ENCODE assay signal across 12 cellular contexts in genomic region chr9:137630684-137631083, GRCh38. TPM values are rescaled to one million over a fixed set of nuclear protein-coding genes. Genes with fewer than 3 reads are reported as not detected.
DNase-seq lines count a peak whose midpoint lies in the region; ATAC-seq and TF ChIP-seq lines count a peak whose summit lies in the region.
"Had no signal": no experiment of that assay in that cellular context is flagged by ENCODE, and none has a peak within 500 bp of the region (broad histone marks: within the 10 kb centered on the region; RNA-seq: fewer than 3 reads in every experiment).

No MANE protein-coding gene starts in this region.

- POLR2A ChIA-PET in activated CD8-positive, alpha-beta T cell treated with anti-CD3 and anti-CD28 coated beads for 36 hours (lab: Charles Lee): interaction anchor here (1.1 kb wide), 1 partner anchor 12 kb away, joined by 3 read pairs; the partner anchor contains the start of gene EHMT1

- no peak overlapping the region for H3K4me3 ChIP-seq in fibroblast of villous mesenchyme (ENCODE audit: low read depth, low read length)
- H3K4me3 ChIP-seq: vagina had no signal

- H3K36me3 Mint-ChIP-seq in activated CD8-positive, alpha-beta memory T cell treated with anti-CD3 and anti-CD28 coated beads, Interleukin-2, amount 10 ng/mL, durations not matched to agents 7 days and 5 days: peaks cover 10% of the 10 kb centered on the region
- peaks cover 14% of the 10 kb centered on the region for H3K36me3 Mint-ChIP-seq in activated CD8-positive, alpha-beta T cell treated with anti-CD3 and anti-CD28 coated beads for 36 hours (ENCODE audit: low read depth)
- H3K36me3 Mint-ChIP-seq in stimulated activated memory B cell treated with anti-CD40 and anti-IgM and Interleukin-4, amounts not matched to agents 10 μg/mL and 1 μg/mL and 100 μg/mL, for 72 hours: peaks cover 21% of the 10 kb centered on the region

- H3K9me3 Mint-ChIP-seq in activated CD8-positive, alpha-beta memory T cell treated with anti-CD3 and anti-CD28 coated beads, Interleukin-2, amount 10 ng/mL, durations not matched to agents 7 days and 5 days (ENCODE audit: low read depth): no peaks in the 10 kb centered on the region
- no peaks in the 10 kb centered on the region for H3K9me3 Mint-ChIP-seq in activated CD8-positive, alpha-beta T cell treated with anti-CD3 and anti-CD28 coated beads for 36 hours
- no peaks in the 10 kb centered on the region for H3K9me3 Mint-ChIP-seq in stimulated activated memory B cell treated with anti-CD40 and anti-IgM and Interleukin-4, amounts not matched to agents 10 μg/mL and 1 μg/mL and 100 μg/mL, for 72 hours

- H3K27ac Mint-ChIP-seq in activated CD8-positive, alpha-beta memory T cell treated with anti-CD3 and anti-CD28 coated beads, Interleukin-2, amount 10 ng/mL, durations not matched to agents 7 days and 5 days: peak overlapping the region; percentile 10
- H3K27ac Mint-ChIP-seq in activated CD8-positive, alpha-beta T cell treated with anti-CD3 and anti-CD28 coated beads for 36 hours: peak overlapping the region; percentile 50
- H3K27ac Mint-ChIP-seq in stimulated activated memory B cell treated with anti-CD40 and anti-IgM and Interleukin-4, amounts not matched to agents 10 μg/mL and 1 μg/mL and 100 μg/mL, for 72 hours: peak overlapping the region; percentile 5

- intact Hi-C loops in activated CD8-positive, alpha-beta T cell treated with anti-CD3 and anti-CD28 coated beads for 36 hours (cut with micrococcal nuclease): no loop called here

- no peak for DNase-seq in activated CD8-positive, alpha-beta memory T cell treated with anti-CD3 and anti-CD28 coated beads, Interleukin-2, amount 10 ng/mL, durations not matched to agents 7 days and 5 days
- no peak for DNase-seq in activated CD8-positive, alpha-beta memory T cell treated with anti-CD3 and anti-CD28 coated beads, Interleukin-2, amount 50 U/mL, for 48 hours
- no peak for DNase-seq in activated CD8-positive, alpha-beta T cell treated with anti-CD3 and anti-CD28 coated beads for 36 hours
- DNase-seq in fibroblast of villous mesenchyme (ENCODE audit: low read depth): peak; percentile 57
- no peak for DNase-seq in stimulated activated naive CD4-positive, alpha-beta T cell (lab: John Stamatoyannopoulos, UW)
- no peak for DNase-seq in activated gamma-delta T cell (lab: John Stamatoyannopoulos, UW)
- no peak for DNase-seq in stimulated activated naive CD4-positive, alpha-beta T cell treated with Interleukin-2 at 50 U/mL for 16 hours (lab: John Stamatoyannopoulos, UW)
- DNase-seq: effector CD8-positive, alpha-beta T cell; H7; NCI-H345 had no signal

- no peak overlapping the region for H3K4me3 Mint-ChIP-seq in activated CD8-positive, alpha-beta memory T cell treated with anti-CD3 and anti-CD28 coated beads, Interleukin-2, amount 10 ng/mL, durations not matched to agents 7 days and 5 days
- peak overlapping the region; percentile 2 for H3K4me3 Mint-ChIP-seq in activated CD8-positive, alpha-beta T cell treated with anti-CD3 and anti-CD28 coated beads for 36 hours
- H3K4me3 Mint-ChIP-seq in stimulated activated memory B cell treated with anti-CD40 and anti-IgM and Interleukin-4, amounts not matched to agents 10 μg/mL and 1 μg/mL and 100 μg/mL, for 72 hours: no peak overlapping the region

- ATAC-seq in activated CD8-positive, alpha-beta memory T cell treated with anti-CD3 and anti-CD28 coated beads, Interleukin-2, amount 10 ng/mL, durations not matched to agents 7 days and 5 days: no peak
- no peak for ATAC-seq in activated CD8-positive, alpha-beta T cell treated with anti-CD3 and anti-CD28 coated beads for 36 hours
- no peak for ATAC-seq in stimulated activated memory B cell treated with anti-CD40 and anti-IgM and Interleukin-4, amounts not matched to agents 10 μg/mL and 1 μg/mL and 100 μg/mL, for 72 hours

- CTCF ChIA-PET in activated CD8-positive, alpha-beta memory T cell treated with anti-CD3 and anti-CD28 coated beads, Interleukin-2, amount 10 ng/mL, durations not matched to agents 7 days and 5 days (lab: Charles Lee): no interaction called here
- CTCF ChIA-PET in activated CD8-positive, alpha-beta T cell treated with anti-CD3 and anti-CD28 coated beads for 36 hours (lab: Charles Lee): no interaction called here

- H3K27me3 Mint-ChIP-seq in activated CD8-positive, alpha-beta memory T cell treated with anti-CD3 and anti-CD28 coated beads, Interleukin-2, amount 10 ng/mL, durations not matched to agents 7 days and 5 days: no peaks in the 10 kb centered on the region
- H3K27me3 Mint-ChIP-seq in activated CD8-positive, alpha-beta T cell treated with anti-CD3 and anti-CD28 coated beads for 36 hours: no peaks in the 10 kb centered on the region
- no peaks in the 10 kb centered on the region for H3K27me3 Mint-ChIP-seq in stimulated activated memory B cell treated with anti-CD40 and anti-IgM and Interleukin-4, amounts not matched to agents 10 μg/mL and 1 μg/mL and 100 μg/mL, for 72 hours

- H3K4me1 Mint-ChIP-seq in activated CD8-positive, alpha-beta memory T cell treated with anti-CD3 and anti-CD28 coated beads, Interleukin-2, amount 10 ng/mL, durations not matched to agents 7 days and 5 days: peaks cover 46% of the 10 kb centered on the region
- peaks cover 52% of the 10 kb centered on the region for H3K4me1 Mint-ChIP-seq in activated CD8-positive, alpha-beta T cell treated with anti-CD3 and anti-CD28 coated beads for 36 hours (ENCODE audit: low read depth)
- H3K4me1 Mint-ChIP-seq in stimulated activated memory B cell treated with anti-CD40 and anti-IgM and Interleukin-4, amounts not matched to agents 10 μg/mL and 1 μg/mL and 100 μg/mL, for 72 hours: peaks cover 72% of the 10 kb centered on the region

- TF ChIP-seq CTCF in activated CD8-positive, alpha-beta T cell treated with anti-CD3 and anti-CD28 coated beads for 36 hours (IDR thresholded peaks at IDR 0.05): no peak
- no peak for TF ChIP-seq CTCF in fibroblast of villous mesenchyme (IDR thresholded peaks at IDR 0.05; ENCODE audit: insufficient read depth, low read depth, low read length)

RNA-seq across cellular contexts. Expression of gene EHMT1, which starts 11.9 kb away (rescaled TPM):
- 100 to 1,000 TPM in 1 of 2 experiments, 10 to 100 TPM in 1; 99.9 to 130 TPM for total RNA-seq in activated CD8-positive, alpha-beta memory T cell treated with anti-CD3 and anti-CD28 coated beads, Interleukin-2, amount 10 ng/mL, durations not matched to agents 7 days and 5 days
- 10 to 100 TPM; 62.1 to 67.1 TPM for total RNA-seq in activated CD8-positive, alpha-beta T cell treated with anti-CD3 and anti-CD28 coated beads for 36 hours
- total RNA-seq in fibroblast of villous mesenchyme: 41.9 and 43.6 TPM in 2 replicates

RNA-seq across cellular contexts. Expression of gene ARRDC1, which starts 25.2 kb away (rescaled TPM):
- 10 to 100 TPM; 49.0 to 50.1 TPM for total RNA-seq in activated CD8-positive, alpha-beta memory T cell treated with anti-CD3 and anti-CD28 coated beads, Interleukin-2, amount 10 ng/mL, durations not matched to agents 7 days and 5 days
- total RNA-seq in activated CD8-positive, alpha-beta T cell treated with anti-CD3 and anti-CD28 coated beads for 36 hours: 10 to 100 TPM; 29.0 TPM
- 12.5 and 15.1 TPM in 2 replicates for total RNA-seq in fibroblast of villous mesenchyme

RNA-seq across cellular contexts. Expression of gene ZMYND19, which starts 40.4 kb away (rescaled TPM):
- total RNA-seq in activated CD8-positive, alpha-beta memory T cell treated with anti-CD3 and anti-CD28 coated beads, Interleukin-2, amount 10 ng/mL, durations not matched to agents 7 days and 5 days: 10 to 100 TPM; 34.0 to 46.0 TPM
- total RNA-seq in activated CD8-positive, alpha-beta T cell treated with anti-CD3 and anti-CD28 coated beads for 36 hours: 10 to 100 TPM; 45.9 to 46.5 TPM
- 18.0 and 18.6 TPM in 2 replicates for total RNA-seq in fibroblast of villous mesenchyme

RNA-seq across cellular contexts. Expression of gene DPH7, which starts 52.0 kb away (rescaled TPM):
- 10 to 100 TPM; 39.9 to 45.1 TPM for total RNA-seq in activated CD8-positive, alpha-beta memory T cell treated with anti-CD3 and anti-CD28 coated beads, Interleukin-2, amount 10 ng/mL, durations not matched to agents 7 days and 5 days
- 10 to 100 TPM; 33.7 to 35.0 TPM for total RNA-seq in activated CD8-positive, alpha-beta T cell treated with anti-CD3 and anti-CD28 coated beads for 36 hours
- 22.0 and 22.5 TPM in 2 replicates for total RNA-seq in fibroblast of villous mesenchyme
